ENCODE assay signal across 8 cellular contexts in the genomic region with DNA sequence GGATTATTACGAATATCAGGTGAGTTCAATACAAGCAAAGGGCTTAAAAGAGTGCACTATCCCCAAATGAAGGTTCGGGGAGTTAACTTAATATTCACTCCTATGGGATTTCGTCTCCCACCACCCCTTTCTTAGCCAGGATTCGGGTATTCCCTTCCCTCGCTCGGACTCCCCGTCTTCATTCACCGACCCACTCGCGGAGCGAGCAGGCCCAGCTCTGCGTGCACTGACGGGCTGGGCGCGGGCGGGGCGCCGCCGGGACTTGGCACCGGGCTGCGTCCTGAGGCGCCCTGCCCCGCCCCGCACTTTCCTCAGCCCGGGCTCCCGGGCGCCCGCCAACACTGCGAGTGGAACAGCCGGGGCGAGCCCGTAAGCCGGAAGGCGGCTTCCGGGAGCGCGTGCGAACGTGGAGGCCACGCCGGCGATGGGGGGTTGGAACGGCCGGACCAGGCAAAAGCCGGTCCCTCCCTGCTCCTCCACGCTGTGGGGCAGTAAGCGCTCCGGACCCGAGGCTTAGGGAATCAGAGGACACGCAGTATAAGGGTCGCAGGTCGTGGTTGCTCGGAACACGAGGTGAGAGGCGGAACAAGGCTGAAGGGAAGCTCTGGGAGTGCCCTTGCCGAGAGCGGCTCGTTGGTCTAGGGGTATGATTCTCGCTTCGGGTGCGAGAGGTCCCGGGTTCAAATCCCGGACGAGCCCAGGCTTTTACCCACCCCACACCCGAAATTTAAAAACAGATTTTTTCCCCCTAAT. TPM values are rescaled to one million over a fixed set of nuclear protein-coding genes. Genes with fewer than 3 reads are reported as not detected.
DNase-seq lines count a peak whose midpoint lies in the region; ATAC-seq, FAIRE-seq and TF ChIP-seq lines count a peak whose summit lies in the region.

No MANE protein-coding gene starts in this region.

- H3K27ac Mint-ChIP-seq in GM23338 (peak overlapping the region; percentile 80; the same call in 1 of the 2 replicates), nephron progenitor cell (peak overlapping the region; percentile 89)
- H3K27ac Mint-ChIP-seq in activated T-helper 17 cell treated with anti-CD3 and anti-CD28 coated beads, Interleukin-2, amount 50 U/mL, for 72 hours: peak overlapping the region; percentile 96
- H3K27ac Mint-ChIP-seq in stimulated activated naive CD8-positive, alpha-beta T cell treated with anti-CD3 and anti-CD28 coated beads, Interleukin-15, Interleukin-2, amounts not matched to agents 100 ng/mL and 50 ng/mL, for 24 hours: peak overlapping the region; percentile 97

- H3K27ac ChIP-seq in GM23338 (ENCODE audit: low read depth): no peak overlapping the region

- H2AFZ ChIP-seq in GM23338: peak overlapping the region; percentile 99

- no peaks in the 10 kb centered on the region for H3K79me2 ChIP-seq in GM23338 (replicated peaks; ENCODE audit: insufficient read depth)

- peak overlapping the region; percentile 82 for H3K4me3 ChIP-seq in GM23338
- peak overlapping the region; percentile 79 for H3K4me3 ChIP-seq in fibroblast of pulmonary artery (replicated peaks; ENCODE audit: low read depth, low read length)

- peak overlapping the region; percentile 95 for H3K4me2 ChIP-seq in GM23338

- FAIRE-seq in RCC 7860 (lab: Jason Lieb, UNC): no peak

- H3K27me3 Mint-ChIP-seq in GM23338 (ENCODE audit: insufficient read depth, low read depth, poor library complexity): peaks cover 29% of the 10 kb centered on the region
- no peaks in the 10 kb centered on the region for H3K27me3 Mint-ChIP-seq in activated T-helper 17 cell treated with anti-CD3 and anti-CD28 coated beads, Interleukin-2, amount 50 U/mL, for 72 hours
- peaks cover 49% of the 10 kb centered on the region for H3K27me3 Mint-ChIP-seq in nephron progenitor cell (ENCODE audit: low read depth, poor library complexity)
- H3K27me3 Mint-ChIP-seq in stimulated activated naive CD8-positive, alpha-beta T cell treated with anti-CD3 and anti-CD28 coated beads, Interleukin-15, Interleukin-2, amounts not matched to agents 100 ng/mL and 50 ng/mL, for 24 hours: no peaks in the 10 kb centered on the region

- peak; percentile 72 for ATAC-seq in GM23338
- peak; percentile 77 for ATAC-seq in activated T-helper 17 cell treated with anti-CD3 and anti-CD28 coated beads, Interleukin-2, amount 50 U/mL, for 72 hours (replicated peaks)

- H3K4me1 Mint-ChIP-seq in GM23338 (peaks cover 11% of the 10 kb centered on the region), nephron progenitor cell (peaks cover 13% of the 10 kb centered on the region)
- peaks cover 22% of the 10 kb centered on the region for H3K4me1 Mint-ChIP-seq in activated T-helper 17 cell treated with anti-CD3 and anti-CD28 coated beads, Interleukin-2, amount 50 U/mL, for 72 hours
- peaks cover 46% of the 10 kb centered on the region for H3K4me1 Mint-ChIP-seq in stimulated activated naive CD8-positive, alpha-beta T cell treated with anti-CD3 and anti-CD28 coated beads, Interleukin-15, Interleukin-2, amounts not matched to agents 100 ng/mL and 50 ng/mL, for 24 hours (ENCODE audit: low read depth)

- DNase-seq in Daoy (ENCODE audit: low read depth) (peak; percentile 90), GM23338 (ENCODE audit: low spot score) (peak; percentile 77), Kasumi-1 (lab: John Stamatoyannopoulos, UW) (peak; percentile 70 to 83), RCC 7860 (ENCODE audit: low spot score) (peak; percentile 76), fibroblast of pulmonary artery (ENCODE audit: low read depth) (peak; percentile 86), nephron progenitor cell (peak; percentile 92)

- 0 out of 2 replicates have a peak, but pooled peaks cover 4% of the 10 kb centered on the region for H3F3A ChIP-seq in GM23338 (replicated peaks; ENCODE audit: low read depth)

- H4K20me1 ChIP-seq in GM23338 (replicated peaks; ENCODE audit: insufficient read depth): no peaks in the 10 kb centered on the region

- TF ChIP-seq CTCF in GM23338 (conservative IDR thresholded peaks at IDR 0.05; ENCODE audit: low read depth in 2 of 2) (no peak), fibroblast of pulmonary artery (IDR thresholded peaks at IDR 0.05; ENCODE audit: low read length, missing control alignments) (no peak), nephron progenitor cell (IDR thresholded peaks at IDR 0.05) (no peak)

- peaks cover 28% of the 10 kb centered on the region for H3K27me3 ChIP-seq in GM23338 (ENCODE audit: insufficient read depth)

- no peaks in the 10 kb centered on the region for H3K9me2 ChIP-seq in GM23338 (ENCODE audit: insufficient read depth)

- peaks cover 24% of the 10 kb centered on the region for H3K4me1 ChIP-seq in GM23338 (ENCODE audit: insufficient read depth)

- peak overlapping the region; percentile 94 for H3K4me3 Mint-ChIP-seq in GM23338
- H3K4me3 Mint-ChIP-seq in activated T-helper 17 cell treated with anti-CD3 and anti-CD28 coated beads, Interleukin-2, amount 50 U/mL, for 72 hours: peak overlapping the region; percentile 84
- peak overlapping the region; percentile 97 for H3K4me3 Mint-ChIP-seq in nephron progenitor cell
- H3K4me3 Mint-ChIP-seq in stimulated activated naive CD8-positive, alpha-beta T cell treated with anti-CD3 and anti-CD28 coated beads, Interleukin-15, Interleukin-2, amounts not matched to agents 100 ng/mL and 50 ng/mL, for 24 hours: peak overlapping the region; percentile 91

- H3K36me3 Mint-ChIP-seq in GM23338 (ENCODE audit: low read depth): peaks cover 8% of the 10 kb centered on the region
- peaks cover 17% of the 10 kb centered on the region for H3K36me3 Mint-ChIP-seq in activated T-helper 17 cell treated with anti-CD3 and anti-CD28 coated beads, Interleukin-2, amount 50 U/mL, for 72 hours (ENCODE audit: low read depth)
- H3K36me3 Mint-ChIP-seq in nephron progenitor cell (ENCODE audit: low read depth): no peaks in the 10 kb centered on the region
- peaks cover 8% of the 10 kb centered on the region for H3K36me3 Mint-ChIP-seq in stimulated activated naive CD8-positive, alpha-beta T cell treated with anti-CD3 and anti-CD28 coated beads, Interleukin-15, Interleukin-2, amounts not matched to agents 100 ng/mL and 50 ng/mL, for 24 hours (ENCODE audit: low read depth)

- H3K9me3 Mint-ChIP-seq in GM23338: peaks cover 9% of the 10 kb centered on the region
- H3K9me3 Mint-ChIP-seq in activated T-helper 17 cell treated with anti-CD3 and anti-CD28 coated beads, Interleukin-2, amount 50 U/mL, for 72 hours: no peaks in the 10 kb centered on the region
- peaks cover 5% of the 10 kb centered on the region for H3K9me3 Mint-ChIP-seq in nephron progenitor cell
- no peaks in the 10 kb centered on the region for H3K9me3 Mint-ChIP-seq in stimulated activated naive CD8-positive, alpha-beta T cell treated with anti-CD3 and anti-CD28 coated beads, Interleukin-15, Interleukin-2, amounts not matched to agents 100 ng/mL and 50 ng/mL, for 24 hours

- H3K36me3 ChIP-seq in GM23338 (ENCODE audit: insufficient read depth): no peaks in the 10 kb centered on the region

TF ChIP-seq in GM23338, 12 proteins besides CTCF, POLR2A, EP300 and RAD21 (continues in another document):
- TF ChIP-seq EZH2 (IDR thresholded peaks at IDR 0.05; ENCODE audit: low read depth, unreplicated experiment): no peak

RNA-seq across cellular contexts. Expression of a gene that starts 7.5 kb away (rescaled TPM):
- 52.1 and 66.0 TPM in 2 replicates for total RNA-seq in Daoy (2014; rRNA removed; shearing (Covaris generic))
- total RNA-seq in GM23338 (2014; rRNA removed; shearing (Covaris generic)): 85.1 and 86.5 TPM in 2 replicates
- polyA plus RNA-seq in GM23338 (2016; fragmentation: Nextera tagmentation; extraction: Ambion mirVana): 26.6 and 35.1 TPM in 2 replicates
- total RNA-seq in activated T-helper 17 cell treated with anti-CD3 and anti-CD28 coated beads, Interleukin-2, amount 50 U/mL, for 72 hours: 10 to 100 TPM; 24.4 to 27.0 TPM
